In the genomic region with DNA sequence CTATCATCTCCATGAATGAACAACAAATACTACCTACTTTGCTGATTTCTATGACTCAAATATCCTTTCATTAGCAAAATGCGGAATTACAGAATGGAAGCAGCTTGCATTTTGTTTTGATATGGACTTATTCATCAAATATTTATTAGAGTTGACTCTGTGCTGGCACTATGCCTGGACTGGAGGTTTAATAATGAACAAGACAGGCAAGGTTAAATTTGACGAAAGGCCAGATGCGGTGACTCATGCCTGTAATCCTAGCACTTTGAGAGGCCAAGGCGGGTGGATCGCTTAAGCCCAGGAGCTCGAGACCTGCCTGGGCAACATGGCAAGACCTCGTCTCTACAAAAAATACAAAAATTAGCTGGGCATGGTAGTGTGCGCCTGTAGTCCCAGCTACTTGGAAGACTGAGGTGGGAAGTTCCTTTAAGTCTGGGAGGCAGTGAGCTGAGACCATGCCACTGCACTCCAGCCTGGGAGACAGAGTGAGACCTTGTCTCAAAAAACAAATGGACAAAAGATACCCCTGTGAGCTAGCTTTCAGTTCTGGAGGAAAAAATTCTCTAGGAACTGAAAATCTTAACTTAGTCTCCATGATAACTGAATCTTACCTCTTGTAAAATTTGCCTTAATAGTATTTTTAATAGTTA, we compare ENCODE assay signal across 11 cellular contexts. TPM values are rescaled to one million over a fixed set of nuclear protein-coding genes. Genes with fewer than 3 reads are reported as not detected.
A peak's percentile ranks its signal among the peaks of the same experiment; 100 is the strongest.
DNase-seq lines count a peak whose midpoint lies in the region; ATAC-seq and TF ChIP-seq lines count a peak whose summit lies in the region.
"Had no signal": no experiment of that assay in that cellular context is flagged by ENCODE, and none has a peak within 500 bp of the region (broad histone marks: within the 10 kb centered on the region; RNA-seq: fewer than 3 reads in every experiment).

No MANE protein-coding gene starts in this region.

- DNase-seq in D341Med (ENCODE audit: low spot score): peak; percentile 44
- peak; percentile 52 for DNase-seq in NCI-H2029 (lab: John Stamatoyannopoulos, UW)
- DNase-seq in chondrocyte (ENCODE audit: low spot score): no peak
- DNase-seq in myocyte (ENCODE audit: low read depth): peak; percentile 82
- no peak for DNase-seq in gastrocnemius medialis
- no peak for DNase-seq in GM03348 (ENCODE audit: low spot score)
- DNase-seq: activated CD4-positive, alpha-beta T cell treated with anti-CD3 and anti-CD28 coated beads, Interleukin-2, amount 10 ng/mL, durations not matched to agents 7 days and 5 days; NCI-H187; stimulated activated naive CD8-positive, alpha-beta T cell treated with anti-CD3 and anti-CD28 coated beads, Interleukin-15, amount 100 ng/mL, for 72 hours had no signal

- H3K36me3 Mint-ChIP-seq in chondrocyte (ENCODE audit: low read depth): no peaks in the 10 kb centered on the region

- in situ Hi-C loops in gastrocnemius medialis (cut with MboI; ENCODE audit: low sequenced_read_pairs in 4 of 4): no loop called here

- no peak overlapping the region for H3K4me3 Mint-ChIP-seq in chondrocyte (ENCODE audit: unreplicated experiment)
- H3K4me3 Mint-ChIP-seq: activated CD4-positive, alpha-beta T cell treated with anti-CD3 and anti-CD28 coated beads, Interleukin-2, amount 10 ng/mL, durations not matched to agents 7 days and 5 days; stimulated activated naive CD8-positive, alpha-beta T cell treated with anti-CD3 and anti-CD28 coated beads, Interleukin-15, amount 100 ng/mL, for 72 hours had no signal

- ATAC-seq in gastrocnemius medialis (no peak), GM21529 (IDR thresholded peaks at IDR 0.05; ENCODE audit: unreplicated experiment) (no peak), GM21576 (IDR thresholded peaks at IDR 0.05; ENCODE audit: unreplicated experiment) (no peak)
- ATAC-seq: stimulated activated naive CD8-positive, alpha-beta T cell treated with anti-CD3 and anti-CD28 coated beads, Interleukin-15, amount 100 ng/mL, for 72 hours had no signal

- no peaks in the 10 kb centered on the region for H3K27me3 ChIP-seq in gastrocnemius medialis

- TF ChIP-seq CTCF in chondrocyte (IDR thresholded peaks at IDR 0.05) (no peak), gastrocnemius medialis (IDR thresholded peaks at IDR 0.05 in 4 of 5, conservative IDR thresholded peaks at IDR 0.05 in 1 of 5) (no peak)

- no peaks in the 10 kb centered on the region for H3K9me3 ChIP-seq in gastrocnemius medialis

- no peaks in the 10 kb centered on the region for H3K4me1 ChIP-seq in gastrocnemius medialis

- no peak for TF ChIP-seq POLR2A in gastrocnemius medialis (IDR thresholded peaks at IDR 0.05)

- intact Hi-C loops in gastrocnemius medialis (cut with DNase I; ENCODE audit: low total_unique reads): no loop called here

- no peak overlapping the region for H3K4me3 ChIP-seq in gastrocnemius medialis

- H3K9me3 Mint-ChIP-seq in chondrocyte (ENCODE audit: low read depth): no peaks in the 10 kb centered on the region
- H3K9me3 Mint-ChIP-seq: activated CD4-positive, alpha-beta T cell treated with anti-CD3 and anti-CD28 coated beads, Interleukin-2, amount 10 ng/mL, durations not matched to agents 7 days and 5 days had no signal

- H3K4me1 Mint-ChIP-seq in chondrocyte (ENCODE audit: low read depth): peaks cover 9% of the 10 kb centered on the region
- H3K4me1 Mint-ChIP-seq: activated CD4-positive, alpha-beta T cell treated with anti-CD3 and anti-CD28 coated beads, Interleukin-2, amount 10 ng/mL, durations not matched to agents 7 days and 5 days; stimulated activated naive CD8-positive, alpha-beta T cell treated with anti-CD3 and anti-CD28 coated beads, Interleukin-15, amount 100 ng/mL, for 72 hours had no signal

- H3K27me3 Mint-ChIP-seq in chondrocyte (ENCODE audit: low read depth): no peaks in the 10 kb centered on the region
- H3K27me3 Mint-ChIP-seq: stimulated activated naive CD8-positive, alpha-beta T cell treated with anti-CD3 and anti-CD28 coated beads, Interleukin-15, amount 100 ng/mL, for 72 hours had no signal

- H3K27ac Mint-ChIP-seq in chondrocyte (ENCODE audit: unreplicated experiment): peak overlapping the region; percentile 70
- H3K27ac Mint-ChIP-seq: activated CD4-positive, alpha-beta T cell treated with anti-CD3 and anti-CD28 coated beads, Interleukin-2, amount 10 ng/mL, durations not matched to agents 7 days and 5 days; stimulated activated naive CD8-positive, alpha-beta T cell treated with anti-CD3 and anti-CD28 coated beads, Interleukin-15, amount 100 ng/mL, for 72 hours had no signal

- H3K36me3 ChIP-seq in gastrocnemius medialis: no peaks in the 10 kb centered on the region

- no peak overlapping the region for H3K27ac ChIP-seq in gastrocnemius medialis

RNA-seq across cellular contexts. Expression of a gene that starts 29.3 kb away (rescaled TPM):
- total RNA-seq in chondrocyte: 179 to 238 TPM (median 188 TPM) in 3 replicates
- total RNA-seq in myocyte: 175 and 206 TPM in 2 replicates
- 349 TPM for polyA plus RNA-seq in myocyte (2012)
- total RNA-seq in gastrocnemius medialis: 100 to 1,000 TPM; 249 to 453 (median 377) TPM

Comparison
In these comparisons a context has a peak if more than half of its experiments do, and no peak if none do; other contexts are left out.
1. DNase-seq: peak in D341Med (single experiment), NCI-H2029 (single experiment) and myocyte (single experiment); none in chondrocyte (single experiment), gastrocnemius medialis (0 of 2) and GM03348 (single experiment).